ENCODE assay signal across 1 cellular context in genomic region chr5:56093970-56094369, GRCh38.
TF ChIP-seq lines count a peak whose summit lies in the region.

No MANE protein-coding gene starts in this region.

TF ChIP-seq in GM12878, 131 proteins besides CTCF, POLR2A, EP300 and RAD21:
- peak; percentile 96 for TF ChIP-seq ZNF24 (IDR thresholded peaks at IDR 0.05)
- no peak for TF ChIP-seq CHD1 (IDR thresholded peaks at IDR 0.05; ENCODE audit: low read depth, low read length)
TF ChIP-seq in GM12878: peak in this region for 1.
